In the genomic region with DNA sequence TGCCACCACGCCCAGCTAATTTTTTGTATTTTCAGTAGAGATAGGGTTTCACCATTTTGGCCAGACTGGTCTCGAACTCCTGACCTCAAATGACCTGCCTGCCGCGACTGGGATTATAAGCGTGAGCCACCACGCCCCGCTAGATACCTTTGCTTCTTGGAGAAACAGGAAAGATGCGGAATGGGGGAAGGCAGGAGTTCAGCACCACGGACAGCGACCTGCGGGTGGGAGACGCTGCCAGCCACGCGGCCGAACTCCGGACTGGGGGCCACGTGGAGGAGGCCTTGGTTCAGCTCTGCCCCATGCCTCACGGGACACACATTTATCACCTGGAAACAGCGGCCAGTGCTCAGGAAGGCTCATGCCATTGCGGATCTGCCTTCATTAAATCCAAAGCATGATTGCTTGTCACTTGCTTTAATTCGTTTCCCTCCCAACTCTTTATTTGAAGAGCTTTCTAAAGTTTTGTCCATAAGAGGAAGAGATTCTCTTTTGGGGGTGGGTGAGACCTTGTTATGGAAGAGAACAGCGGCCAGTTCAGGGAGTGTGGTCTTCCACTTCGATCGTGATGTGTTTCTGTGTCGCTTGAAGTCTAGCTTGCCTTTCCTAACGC, we compare ENCODE assay signal across 9 cellular contexts.
A peak's percentile ranks its signal among the peaks of the same experiment; 100 is the strongest.
DNase-seq lines count a peak whose midpoint lies in the region; ATAC-seq lines count a peak whose summit lies in the region.
"Had no signal": no experiment of that assay in that cellular context is flagged by ENCODE, and none has a peak within 500 bp of the region (broad histone marks: within the 10 kb centered on the region; RNA-seq: fewer than 3 reads in every experiment).

No MANE protein-coding gene starts in this region.

- peak; percentile 43 for ATAC-seq in left colon
- ATAC-seq in stimulated activated effector memory CD8-positive, alpha-beta T cell treated with anti-CD3 and anti-CD28 coated beads, Interleukin-12 subunit alpha, Interleukin-12 subunit beta, amount 100 ng/mL, for 72 hours, result no peak
- no peak for ATAC-seq in GM21367 (IDR thresholded peaks at IDR 0.05; ENCODE audit: unreplicated experiment)
- ATAC-seq in HG03139 (IDR thresholded peaks at IDR 0.05; ENCODE audit: unreplicated experiment), result no peak
- ATAC-seq in GM21528 (IDR thresholded peaks at IDR 0.05; ENCODE audit: low FRiP score, unreplicated experiment), result no peak

- no peaks in the 10 kb centered on the region for H3K4me1 Mint-ChIP-seq in stimulated activated effector memory CD8-positive, alpha-beta T cell treated with anti-CD3 and anti-CD28 coated beads, Interleukin-12 subunit alpha, Interleukin-12 subunit beta, amount 100 ng/mL, for 72 hours

- no peak overlapping the region for H3K27ac Mint-ChIP-seq in stimulated activated effector memory CD8-positive, alpha-beta T cell treated with anti-CD3 and anti-CD28 coated beads, Interleukin-12 subunit alpha, Interleukin-12 subunit beta, amount 100 ng/mL, for 72 hours

- no peaks in the 10 kb centered on the region for H3K36me3 Mint-ChIP-seq in stimulated activated effector memory CD8-positive, alpha-beta T cell treated with anti-CD3 and anti-CD28 coated beads, Interleukin-12 subunit alpha, Interleukin-12 subunit beta, amount 100 ng/mL, for 72 hours
- H3K36me3 Mint-ChIP-seq: brain had no signal

- peak; percentile 93 for DNase-seq in ELF-1 (ENCODE audit: low read depth, low spot score)
- peak; percentile 76 for DNase-seq in RPMI8226
- peak; percentile 72 for DNase-seq in astrocyte of the hippocampus (ENCODE audit: low read depth, low spot score)
- DNase-seq in left colon, result peak; percentile 33 to 56
- peak; percentile 8 to 49 for DNase-seq in stimulated activated effector memory CD8-positive, alpha-beta T cell treated with anti-CD3 and anti-CD28 coated beads, Interleukin-12 subunit alpha, Interleukin-12 subunit beta, amount 100 ng/mL, for 72 hours (ENCODE audit: low spot score in 2 of 2)

- H3K9me3 Mint-ChIP-seq in stimulated activated effector memory CD8-positive, alpha-beta T cell treated with anti-CD3 and anti-CD28 coated beads, Interleukin-12 subunit alpha, Interleukin-12 subunit beta, amount 100 ng/mL, for 72 hours, result no peaks in the 10 kb centered on the region

- intact Hi-C loops in left colon (cut with DNase I, micrococcal nuclease), result no loop called here

- no peak overlapping the region for H3K4me3 Mint-ChIP-seq in stimulated activated effector memory CD8-positive, alpha-beta T cell treated with anti-CD3 and anti-CD28 coated beads, Interleukin-12 subunit alpha, Interleukin-12 subunit beta, amount 100 ng/mL, for 72 hours

Comparison
In these comparisons a context has a peak if more than half of its experiments do, and no peak if none do; other contexts are left out.
1. DNase-seq: peak in every context shown above with its lines; median percentile 93 in ELF-1; 76 in RPMI8226; 72 in astrocyte of the hippocampus; 44 in left colon; 28 in stimulated activated effector memory CD8-positive, alpha-beta T cell treated with anti-CD3 and anti-CD28 coated beads, Interleukin-12 subunit alpha, Interleukin-12 subunit beta, amount 100 ng/mL, for 72 hours.